ENCODE assay signal across 1 cellular context in the genomic region with DNA sequence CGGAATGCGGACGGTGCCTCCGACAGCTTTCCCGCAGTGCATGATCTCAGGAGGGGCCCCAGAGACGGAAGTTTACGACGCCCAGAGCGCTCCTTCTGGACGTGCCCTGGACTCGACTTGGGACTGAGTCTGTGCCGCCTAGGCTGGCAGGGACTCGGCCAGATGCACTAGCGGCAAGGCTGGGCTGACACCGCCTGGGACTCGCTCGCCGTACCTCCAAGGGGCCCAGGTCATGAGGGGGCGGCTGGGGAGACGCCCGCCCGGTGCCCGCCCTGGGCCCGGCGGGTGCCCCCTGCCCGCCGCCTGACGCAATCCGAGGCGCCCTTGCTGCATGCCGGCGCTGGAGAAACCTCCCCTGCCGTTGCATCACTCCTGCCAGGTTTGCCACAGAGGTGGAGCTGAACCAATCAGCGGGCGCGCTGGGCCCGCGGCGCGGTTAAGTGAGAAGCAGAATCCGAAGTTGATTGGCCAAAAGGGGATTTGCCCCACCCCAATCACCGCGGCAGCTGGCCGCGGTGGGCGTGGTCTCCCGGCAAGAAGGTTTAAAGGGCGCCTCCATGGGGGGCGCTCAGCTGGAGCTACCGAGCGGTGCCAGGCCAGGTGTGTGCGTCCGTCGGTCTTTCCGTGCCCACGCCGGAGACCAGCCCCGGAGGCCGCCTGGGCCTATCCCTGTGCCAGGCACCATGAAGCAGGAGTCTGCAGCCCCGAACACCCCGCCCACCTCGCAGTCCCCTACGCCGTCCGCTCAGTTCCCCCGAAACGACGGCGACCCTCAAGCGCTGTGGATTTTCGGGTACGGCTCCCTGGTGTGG.
TF ChIP-seq lines count a peak whose summit lies in the region.

A gene with protein sequence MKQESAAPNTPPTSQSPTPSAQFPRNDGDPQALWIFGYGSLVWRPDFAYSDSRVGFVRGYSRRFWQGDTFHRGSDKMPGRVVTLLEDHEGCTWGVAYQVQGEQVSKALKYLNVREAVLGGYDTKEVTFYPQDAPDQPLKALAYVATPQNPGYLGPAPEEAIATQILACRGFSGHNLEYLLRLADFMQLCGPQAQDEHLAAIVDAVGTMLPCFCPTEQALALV (plus strand): TSS at position 571 of the 812 bp plus-strand sequence. CDS start 113 bp downstream, at position 684.

TF ChIP-seq in liver, 16 proteins besides CTCF, POLR2A, EP300 and RAD21 (continued from another document):
- TF ChIP-seq, protein P1, sequence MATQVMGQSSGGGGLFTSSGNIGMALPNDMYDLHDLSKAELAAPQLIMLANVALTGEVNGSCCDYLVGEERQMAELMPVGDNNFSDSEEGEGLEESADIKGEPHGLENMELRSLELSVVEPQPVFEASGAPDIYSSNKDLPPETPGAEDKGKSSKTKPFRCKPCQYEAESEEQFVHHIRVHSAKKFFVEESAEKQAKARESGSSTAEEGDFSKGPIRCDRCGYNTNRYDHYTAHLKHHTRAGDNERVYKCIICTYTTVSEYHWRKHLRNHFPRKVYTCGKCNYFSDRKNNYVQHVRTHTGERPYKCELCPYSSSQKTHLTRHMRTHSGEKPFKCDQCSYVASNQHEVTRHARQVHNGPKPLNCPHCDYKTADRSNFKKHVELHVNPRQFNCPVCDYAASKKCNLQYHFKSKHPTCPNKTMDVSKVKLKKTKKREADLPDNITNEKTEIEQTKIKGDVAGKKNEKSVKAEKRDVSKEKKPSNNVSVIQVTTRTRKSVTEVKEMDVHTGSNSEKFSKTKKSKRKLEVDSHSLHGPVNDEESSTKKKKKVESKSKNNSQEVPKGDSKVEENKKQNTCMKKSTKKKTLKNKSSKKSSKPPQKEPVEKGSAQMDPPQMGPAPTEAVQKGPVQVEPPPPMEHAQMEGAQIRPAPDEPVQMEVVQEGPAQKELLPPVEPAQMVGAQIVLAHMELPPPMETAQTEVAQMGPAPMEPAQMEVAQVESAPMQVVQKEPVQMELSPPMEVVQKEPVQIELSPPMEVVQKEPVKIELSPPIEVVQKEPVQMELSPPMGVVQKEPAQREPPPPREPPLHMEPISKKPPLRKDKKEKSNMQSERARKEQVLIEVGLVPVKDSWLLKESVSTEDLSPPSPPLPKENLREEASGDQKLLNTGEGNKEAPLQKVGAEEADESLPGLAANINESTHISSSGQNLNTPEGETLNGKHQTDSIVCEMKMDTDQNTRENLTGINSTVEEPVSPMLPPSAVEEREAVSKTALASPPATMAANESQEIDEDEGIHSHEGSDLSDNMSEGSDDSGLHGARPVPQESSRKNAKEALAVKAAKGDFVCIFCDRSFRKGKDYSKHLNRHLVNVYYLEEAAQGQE (IDR thresholded peaks at IDR 0.05), result no peak
- TF ChIP-seq FOXA2 (IDR thresholded peaks at IDR 0.05) (no peak), GABPA (IDR thresholded peaks at IDR 0.05 in 1 of 2, conservative IDR thresholded peaks at IDR 0.05 in 1 of 2) (no peak), NR2F2 (IDR thresholded peaks at IDR 0.05) (no peak), HNF4G (IDR thresholded peaks at IDR 0.05) (no peak), FOXA1 (IDR thresholded peaks at IDR 0.05) (no peak), EGR1 (IDR thresholded peaks at IDR 0.05; ENCODE audit: low read depth in 2 of 2) (no peak), JUND (IDR thresholded peaks at IDR 0.05) (no peak)
- TF ChIP-seq, protein P2, sequence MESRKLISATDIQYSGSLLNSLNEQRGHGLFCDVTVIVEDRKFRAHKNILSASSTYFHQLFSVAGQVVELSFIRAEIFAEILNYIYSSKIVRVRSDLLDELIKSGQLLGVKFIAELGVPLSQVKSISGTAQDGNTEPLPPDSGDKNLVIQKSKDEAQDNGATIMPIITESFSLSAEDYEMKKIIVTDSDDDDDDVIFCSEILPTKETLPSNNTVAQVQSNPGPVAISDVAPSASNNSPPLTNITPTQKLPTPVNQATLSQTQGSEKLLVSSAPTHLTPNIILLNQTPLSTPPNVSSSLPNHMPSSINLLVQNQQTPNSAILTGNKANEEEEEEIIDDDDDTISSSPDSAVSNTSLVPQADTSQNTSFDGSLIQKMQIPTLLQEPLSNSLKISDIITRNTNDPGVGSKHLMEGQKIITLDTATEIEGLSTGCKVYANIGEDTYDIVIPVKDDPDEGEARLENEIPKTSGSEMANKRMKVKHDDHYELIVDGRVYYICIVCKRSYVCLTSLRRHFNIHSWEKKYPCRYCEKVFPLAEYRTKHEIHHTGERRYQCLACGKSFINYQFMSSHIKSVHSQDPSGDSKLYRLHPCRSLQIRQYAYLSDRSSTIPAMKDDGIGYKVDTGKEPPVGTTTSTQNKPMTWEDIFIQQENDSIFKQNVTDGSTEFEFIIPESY (IDR thresholded peaks at IDR 0.05), result no peak
